In genomic region chr2:98501896-98502295, GRCh38 we compare ENCODE assay signal across 1 cellular context.
TF ChIP-seq lines count a peak whose summit lies in the region.

No MANE protein-coding gene starts in this region.

TF ChIP-seq in GM23338, 12 proteins besides CTCF, POLR2A, EP300 and RAD21:
- TF ChIP-seq ZNF462 (CRISPR knock-in tag; IDR thresholded peaks at IDR 0.05), result no peak
- no peak for TF ChIP-seq JUNB (IDR thresholded peaks at IDR 0.05; ENCODE audit: unreplicated experiment)
- TF ChIP-seq EZH2 (IDR thresholded peaks at IDR 0.05; ENCODE audit: low read depth, unreplicated experiment), result no peak
- no peak for TF ChIP-seq ZNF114 (CRISPR knock-in tag; IDR thresholded peaks at IDR 0.05)
- no peak for TF ChIP-seq STAT1 (IDR thresholded peaks at IDR 0.05; ENCODE audit: unreplicated experiment)
- no peak for TF ChIP-seq ETS1 (IDR thresholded peaks at IDR 0.05)
- no peak for TF ChIP-seq POLR2AphosphoS5 (IDR thresholded peaks at IDR 0.05; ENCODE audit: low read depth)
